Comparison of ENCODE assay signal across 19 cellular contexts in genomic region chr18:58533771-58534170, GRCh38.
"Had no signal": no experiment of that assay in that cellular context is flagged by ENCODE, and none has a peak within 500 bp of the region (broad histone marks: within the 10 kb centered on the region; RNA-seq: fewer than 3 reads in every experiment).

No MANE protein-coding gene starts in this region.

- H3K27ac ChIP-seq: lower lobe of right lung, stomach, upper lobe of left lung had no signal

- H3K27ac Mint-ChIP-seq: activated CD4-positive, alpha-beta T cell treated with anti-CD3 and anti-CD28 coated beads for 36 hours; activated naive CD8-positive, alpha-beta T cell; mesothelial cell of epicardium; progenitor cell of endocrine pancreas; T-helper 2 cell treated with Interferon-gamma antibody and Interleukin-4, amounts not matched to agents 5 μg/mL and 100 μg/mL, for 36 hours; WTC11 had no signal

- FAIRE-seq: bronchial epithelial cell had no signal

- H3K4me1 ChIP-seq: gastrocnemius medialis, lower lobe of right lung, stomach had no signal

- DNase-seq: activated CD4-positive, alpha-beta T cell treated with anti-CD3 and anti-CD28 coated beads for 36 hours; activated CD4-positive, alpha-beta T cell treated with anti-CD3 and anti-CD28 coated beads, Interleukin-2, amount 50 U/mL, for 48 hours; effector CD4-positive, alpha-beta T cell; gastrocnemius medialis; heart left ventricle; lower lobe of right lung; stimulated activated CD4-positive, alpha-beta T cell treated with anti-CD3 and anti-CD28 coated beads, Interleukin-12 subunit alpha, Interleukin-12 subunit beta, amount 100 ng/mL, for 4 hours; stimulated activated CD4-positive, alpha-beta T cell treated with anti-CD3 and anti-CD28 coated beads, Interleukin-1b, Interleukin-23, amount 100 ng/mL, for 48 hours; stomach; upper lobe of left lung had no signal

- ATAC-seq: activated CD4-positive, alpha-beta T cell treated with anti-CD3 and anti-CD28 coated beads for 36 hours; esophagus mucosa; gastrocnemius medialis; heart left ventricle; lower lobe of right lung; WTC11 had no signal

- H3K36me3 Mint-ChIP-seq: activated naive CD8-positive, alpha-beta T cell; mesothelial cell of epicardium; WTC11 had no signal

- H3K4me3 ChIP-seq: gastrocnemius medialis, heart left ventricle, lower lobe of right lung, right atrium auricular region, stomach, upper lobe of left lung had no signal

- H3K9me3 ChIP-seq: gastrocnemius medialis, heart left ventricle, lower lobe of right lung, right atrium auricular region, stomach, upper lobe of left lung had no signal

- H3K27me3 ChIP-seq: gastrocnemius medialis, heart left ventricle, right atrium auricular region, stomach, upper lobe of left lung had no signal

- H3K9me3 Mint-ChIP-seq: mesothelial cell of epicardium; neural crest cell; T-helper 2 cell treated with Interferon-gamma antibody and Interleukin-4, amounts not matched to agents 5 μg/mL and 100 μg/mL, for 36 hours; WTC11 had no signal

- H3K36me3 ChIP-seq: gastrocnemius medialis, lower lobe of right lung, right atrium auricular region, stomach, upper lobe of left lung had no signal

- H3K4me3 Mint-ChIP-seq: activated CD4-positive, alpha-beta T cell treated with anti-CD3 and anti-CD28 coated beads for 36 hours; activated naive CD8-positive, alpha-beta T cell; mesothelial cell of epicardium; neural crest cell; T-helper 2 cell treated with Interferon-gamma antibody and Interleukin-4, amounts not matched to agents 5 μg/mL and 100 μg/mL, for 36 hours; WTC11 had no signal
